Comparison of ENCODE assay signal across 2 cellular contexts in genomic region chr2:166257859-166258258, GRCh38.
TF ChIP-seq lines count a peak whose summit lies in the region.

No MANE protein-coding gene starts in this region.

TF ChIP-seq in IMR-90, 13 proteins besides CTCF, POLR2A, EP300 and RAD21:
- peak; percentile 71 for TF ChIP-seq CEBPB (IDR thresholded peaks at IDR 0.05; ENCODE audit: low read depth, low read length)
- TF ChIP-seq RCOR1 (IDR thresholded peaks at IDR 0.05; ENCODE audit: insufficient replicate concordance, low read length), result no peak

TF ChIP-seq in K562, 482 proteins besides CTCF, POLR2A, EP300 and RAD21:
- TF ChIP-seq CEBPG (CRISPR knock-in tag; IDR thresholded peaks at IDR 0.05), result no peak
- TF ChIP-seq CEBPG (tag; conservative IDR thresholded peaks at IDR 0.05 in 1 of 2, IDR thresholded peaks at IDR 0.05 in 1 of 2), result peak; percentile 47 to 78; a peak in 3 of 4 replicates
- no peak for TF ChIP-seq CXXC5 (CRISPR knock-in tag; IDR thresholded peaks at IDR 0.05)
- TF ChIP-seq PYGO2 (tag; IDR thresholded peaks at IDR 0.05), result no peak
- TF ChIP-seq CEBPB (tag; IDR thresholded peaks at IDR 0.05), result peak; percentile 65
